ENCODE assay signal across 15 cellular contexts in the genomic region with DNA sequence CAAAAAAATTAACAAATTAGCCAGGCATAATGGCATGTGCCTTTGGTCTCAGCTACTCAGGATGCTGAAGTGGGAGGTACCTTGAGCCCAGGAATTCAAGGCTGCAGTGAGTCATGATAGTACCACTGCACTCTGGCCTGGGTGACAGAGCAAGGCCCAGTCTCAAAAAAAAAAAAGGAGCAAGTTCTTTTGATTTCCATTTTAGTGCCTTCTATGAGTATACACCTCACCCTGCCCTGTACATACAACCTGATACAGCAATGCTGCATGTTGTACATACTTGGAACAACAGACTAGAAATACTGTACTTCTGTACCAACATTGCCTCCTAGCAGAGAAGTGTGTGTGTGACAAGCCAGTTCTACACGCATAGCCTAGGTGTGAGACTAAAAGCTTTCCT.
DNase-seq lines count a peak whose midpoint lies in the region; ATAC-seq and TF ChIP-seq lines count a peak whose summit lies in the region.
"Had no signal": no experiment of that assay in that cellular context is flagged by ENCODE, and none has a peak within 500 bp of the region (broad histone marks: within the 10 kb centered on the region; RNA-seq: fewer than 3 reads in every experiment).

No MANE protein-coding gene starts in this region.

- H3K4me1 Mint-ChIP-seq in activated CD8-positive, alpha-beta T cell treated with anti-CD3 and anti-CD28 coated beads, Interleukin-2, amount 10 ng/mL, durations not matched to agents 7 days and 5 days (ENCODE audit: low read depth): peaks cover 13% of the 10 kb centered on the region

- peaks cover 4% of the 10 kb centered on the region for H3K27me3 Mint-ChIP-seq in activated CD8-positive, alpha-beta T cell treated with anti-CD3 and anti-CD28 coated beads, Interleukin-2, amount 10 ng/mL, durations not matched to agents 7 days and 5 days (ENCODE audit: low read depth)

- H3K27me3 ChIP-seq in lower lobe of right lung (ENCODE audit: low read depth): no peaks in the 10 kb centered on the region
- H3K27me3 ChIP-seq: Peyer's patch, sigmoid colon had no signal

- H3K4me3 ChIP-seq in lower lobe of right lung: no peak overlapping the region
- H3K4me3 ChIP-seq: Peyer's patch, sigmoid colon had no signal

- H3K9me3 Mint-ChIP-seq in activated CD8-positive, alpha-beta T cell treated with anti-CD3 and anti-CD28 coated beads, Interleukin-2, amount 10 ng/mL, durations not matched to agents 7 days and 5 days (ENCODE audit: insufficient read depth): no peaks in the 10 kb centered on the region
- H3K9me3 Mint-ChIP-seq: stimulated activated naive CD8-positive, alpha-beta T cell treated with anti-CD3 and anti-CD28 coated beads, Interleukin-15, Interleukin-2, amounts not matched to agents 100 ng/mL and 50 ng/mL, for 24 hours had no signal

- H3K9me3 ChIP-seq in lower lobe of right lung: no peaks in the 10 kb centered on the region
- H3K9me3 ChIP-seq: Peyer's patch, sigmoid colon had no signal

- no peak overlapping the region for H3K27ac ChIP-seq in lower lobe of right lung
- H3K27ac ChIP-seq: Peyer's patch had no signal

- H3K4me3 Mint-ChIP-seq in activated CD8-positive, alpha-beta T cell treated with anti-CD3 and anti-CD28 coated beads, Interleukin-2, amount 10 ng/mL, durations not matched to agents 7 days and 5 days: no peak overlapping the region
- H3K4me3 Mint-ChIP-seq: stimulated activated naive CD8-positive, alpha-beta T cell treated with anti-CD3 and anti-CD28 coated beads, Interleukin-15, Interleukin-2, amounts not matched to agents 100 ng/mL and 50 ng/mL, for 24 hours had no signal

- DNase-seq in ELR (ENCODE audit: low read depth) (peak; percentile 69), LHCN-M2 (ENCODE audit: low read depth) (peak; percentile 46), lower lobe of right lung (no peak), epidermal melanocyte (ENCODE audit: insufficient read length, low spot score) (no peak)
- no peak for DNase-seq in activated CD8-positive, alpha-beta T cell treated with anti-CD3 and anti-CD28 coated beads, Interleukin-2, amount 10 ng/mL, durations not matched to agents 7 days and 5 days
- no peak for DNase-seq in effector CD8-positive, alpha-beta T cell (lab: John Stamatoyannopoulos, UW)
- DNase-seq: activated CD4-positive, alpha-beta T cell treated with anti-CD3 and anti-CD28 coated beads for 48 hours; activated gamma-delta T cell treated with Interleukin-2 at 50 U/mL for 16 hours; caudate nucleus; NCI-H1417 treated with DMSO at 0.1 percent for 48 hours; NCI-H510A treated with DMSO at 0.1 percent for 48 hours; Peyer's patch; sigmoid colon had no signal

- no peaks in the 10 kb centered on the region for H3K36me3 ChIP-seq in lower lobe of right lung
- H3K36me3 ChIP-seq: Peyer's patch, sigmoid colon had no signal

- H3K27ac Mint-ChIP-seq in activated CD8-positive, alpha-beta T cell treated with anti-CD3 and anti-CD28 coated beads, Interleukin-2, amount 10 ng/mL, durations not matched to agents 7 days and 5 days: no peak overlapping the region
- H3K27ac Mint-ChIP-seq: stimulated activated naive CD8-positive, alpha-beta T cell treated with anti-CD3 and anti-CD28 coated beads, Interleukin-15, Interleukin-2, amounts not matched to agents 100 ng/mL and 50 ng/mL, for 24 hours had no signal

- H3K36me3 Mint-ChIP-seq in activated CD8-positive, alpha-beta T cell treated with anti-CD3 and anti-CD28 coated beads, Interleukin-2, amount 10 ng/mL, durations not matched to agents 7 days and 5 days (ENCODE audit: low read depth): no peaks in the 10 kb centered on the region

- intact Hi-C loops in lower lobe of right lung (cut with DNase I): no loop called here

- POLR2A ChIA-PET in activated CD8-positive, alpha-beta T cell treated with anti-CD3 and anti-CD28 coated beads, Interleukin-2, amount 10 ng/mL, durations not matched to agents 7 days and 5 days (lab: Charles Lee): interaction anchor here (0.9 kb wide), 1 partner anchor 44 kb away, joined by 6 read pairs; no protein-coding TSS in a partner anchor

- H3K4me1 ChIP-seq in lower lobe of right lung: peaks cover 13% of the 10 kb centered on the region
- H3K4me1 ChIP-seq: Peyer's patch had no signal

- TF ChIP-seq CTCF in lower lobe of right lung (IDR thresholded peaks at IDR 0.05): no peak

- ATAC-seq in activated CD8-positive, alpha-beta T cell treated with anti-CD3 and anti-CD28 coated beads, Interleukin-2, amount 10 ng/mL, durations not matched to agents 7 days and 5 days: peak; percentile 39
- ATAC-seq in lower lobe of right lung: peak; percentile 52 to 71
- ATAC-seq in GM21515 (IDR thresholded peaks at IDR 0.05; ENCODE audit: unreplicated experiment): no peak

- CTCF ChIA-PET in activated CD8-positive, alpha-beta T cell treated with anti-CD3 and anti-CD28 coated beads, Interleukin-2, amount 10 ng/mL, durations not matched to agents 7 days and 5 days (lab: Charles Lee): interaction anchor here (0.7 to 1.7 kb wide), 8 partner anchors 8 to 155 kb away, joined by 3 to 6 read pairs (median 3); no protein-coding TSS in a partner anchor

Comparison
In these comparisons a context has a peak if more than half of its experiments do, and no peak if none do; other contexts are left out.
1. DNase-seq: peak in ELR (single experiment) and LHCN-M2 (single experiment); none in activated CD8-positive, alpha-beta T cell treated with anti-CD3 and anti-CD28 coated beads, Interleukin-2, amount 10 ng/mL, durations not matched to agents 7 days and 5 days (single experiment), lower lobe of right lung (single experiment), effector CD8-positive, alpha-beta T cell (single experiment) and epidermal melanocyte (single experiment).